ENCODE assay signal across 9 cellular contexts in the genomic region with DNA sequence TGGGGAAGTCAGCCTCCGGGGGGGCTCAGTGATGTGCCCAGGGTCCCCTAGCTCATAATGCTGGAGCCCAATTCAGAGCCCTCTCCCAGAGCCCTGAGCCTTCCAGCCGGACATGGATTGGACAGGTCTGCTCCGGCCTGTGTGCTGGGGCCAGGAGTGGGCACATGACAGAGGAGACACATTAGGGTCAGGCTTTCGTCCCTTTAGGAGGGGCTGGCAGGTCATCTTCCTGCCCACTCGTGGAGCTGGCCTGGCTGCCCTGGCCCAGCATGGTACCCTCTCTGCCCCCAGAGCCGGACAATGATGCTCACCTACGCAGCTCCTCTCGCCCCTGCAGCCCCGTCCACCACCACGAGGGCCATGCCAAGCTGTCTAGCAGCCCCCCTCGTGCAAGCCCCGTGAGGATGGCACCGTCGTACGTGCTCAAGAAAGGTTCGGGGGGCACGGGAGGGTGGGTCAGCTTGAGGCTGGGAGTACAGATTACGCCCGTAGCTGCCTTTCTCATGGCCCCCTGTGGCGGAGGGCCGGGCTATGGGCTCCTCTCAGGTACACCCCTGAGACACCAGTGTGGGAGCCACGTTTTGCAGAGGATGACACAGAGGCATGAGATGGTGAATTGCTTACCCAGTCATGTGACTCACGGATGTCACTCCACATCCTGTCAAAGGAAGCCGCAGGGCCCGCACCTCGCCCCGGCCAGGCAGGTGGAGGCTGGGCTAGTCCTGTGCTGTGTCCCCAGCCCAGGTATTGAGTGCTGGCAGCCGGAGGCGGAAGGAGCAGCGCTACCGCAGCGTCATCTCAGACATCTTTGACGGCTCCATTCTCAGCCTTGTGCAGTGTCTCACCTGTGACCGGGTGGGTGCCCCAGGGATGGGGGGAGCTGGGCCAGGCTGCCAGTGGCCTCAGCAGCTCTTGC. TPM values are rescaled to one million over a fixed set of nuclear protein-coding genes. Genes with fewer than 3 reads are reported as not detected.
DNase-seq lines count a peak whose midpoint lies in the region; ATAC-seq and TF ChIP-seq lines count a peak whose summit lies in the region.
"Had no signal": no experiment of that assay in that cellular context is flagged by ENCODE, and none has a peak within 500 bp of the region (broad histone marks: within the 10 kb centered on the region; RNA-seq: fewer than 3 reads in every experiment).

No MANE protein-coding gene starts in this region.

- peaks cover 57 to 65% of the 10 kb centered on the region in 2 donors for H3K4me1 Mint-ChIP-seq in effector memory CD8-positive, alpha-beta T cell (ENCODE audit: low read depth in 2 of 2)
- H3K4me1 Mint-ChIP-seq in HFFc6 (ENCODE audit: low read depth): no peaks in the 10 kb centered on the region

- TF ChIP-seq CTCF in HFFc6 (IDR thresholded peaks at IDR 0.05): no peak

- peaks cover 75% of the 10 kb centered on the region for H3K36me3 Mint-ChIP-seq in effector memory CD8-positive, alpha-beta T cell (ENCODE audit: insufficient read depth)
- H3K36me3 Mint-ChIP-seq in HFFc6 (ENCODE audit: low read depth): peaks cover 6% of the 10 kb centered on the region; the same call in 1 of the 2 replicates

- peak; percentile 40 for DNase-seq in HT1080 (ENCODE audit: low read depth)
- DNase-seq in activated CD8-positive, alpha-beta memory T cell treated with anti-CD3 and anti-CD28 coated beads for 24 hours: peak; percentile 92
- DNase-seq in effector memory CD8-positive, alpha-beta T cell: peak; percentile 90 to 92 (median 92)
- DNase-seq in stimulated activated CD4-positive, alpha-beta T cell treated with anti-CD3 and anti-CD28 coated beads, Interleukin-4, amount 100 ng/mL, for 1 hour: peak; percentile 80
- DNase-seq in NCI-H2081 treated with DMSO at 0.1 percent for 48 hours (lab: John Stamatoyannopoulos, UW): no peak
- no peak for DNase-seq in HFFc6
- DNase-seq: COR-L47 had no signal

- ATAC-seq in effector memory CD8-positive, alpha-beta T cell (replicated peaks): peak; percentile 91
- no peak for ATAC-seq in HG02973 (IDR thresholded peaks at IDR 0.05; ENCODE audit: unreplicated experiment)
- ATAC-seq in GM21737 (IDR thresholded peaks at IDR 0.05; ENCODE audit: unreplicated experiment): no peak

- H3K27ac Mint-ChIP-seq in effector memory CD8-positive, alpha-beta T cell: peak overlapping the region; percentile 95 to 97
- no peak overlapping the region for H3K27ac Mint-ChIP-seq in HFFc6

- no peaks in the 10 kb centered on the region for H3K27me3 Mint-ChIP-seq in effector memory CD8-positive, alpha-beta T cell
- no peaks in the 10 kb centered on the region for H3K27me3 Mint-ChIP-seq in HFFc6 (ENCODE audit: insufficient read depth)

- H3K4me3 Mint-ChIP-seq in effector memory CD8-positive, alpha-beta T cell: peak overlapping the region; percentile 74 to 81
- H3K4me3 Mint-ChIP-seq in HFFc6: no peak overlapping the region

- no peaks in the 10 kb centered on the region for H3K9me3 Mint-ChIP-seq in effector memory CD8-positive, alpha-beta T cell
- no peaks in the 10 kb centered on the region for H3K9me3 Mint-ChIP-seq in HFFc6

RNA-seq across cellular contexts. Expression of gene USP20, which starts 33.6 kb away (rescaled TPM):
- total RNA-seq in HT1080 (2014; rRNA removed; shearing (Covaris generic)): 5.9 and 7.5 TPM in 2 replicates
- 11.2 and 15.2 TPM in 2 replicates for polyA plus RNA-seq in HT1080 (2015; cell fraction: cytosol; rRNA removed)
- 48.2 and 51.1 TPM in 2 replicates for polyA plus RNA-seq in HT1080 (2015; cell fraction: nucleus; rRNA removed)
- total RNA-seq in HFFc6 (2021; fragmentation: NEBNext Ultra II Directional; extraction: Animal tissue kit (Norgen Biotek cat#: 25700)): 10 to 100 TPM; 24.1 to 35.4 (median 26.2) TPM

RNA-seq across cellular contexts. Expression of gene C9orf78, which starts 33.8 kb away (rescaled TPM):
- total RNA-seq in HT1080 (2014; rRNA removed; shearing (Covaris generic)): 86.5 and 101 TPM in 2 replicates
- 79.0 and 117 TPM in 2 replicates for polyA plus RNA-seq in HT1080 (2015; cell fraction: cytosol; rRNA removed)
- 24.4 and 32.4 TPM in 2 replicates for polyA plus RNA-seq in HT1080 (2015; cell fraction: nucleus; rRNA removed)
- total RNA-seq in HFFc6 (2021; fragmentation: NEBNext Ultra II Directional; extraction: Animal tissue kit (Norgen Biotek cat#: 25700)): 10 to 100 TPM; 42.8 to 52.7 (median 48.5) TPM

RNA-seq across cellular contexts. Expression of gene TOR1A, which starts 44.9 kb away (rescaled TPM):
- 55.1 and 75.2 TPM in 2 replicates for total RNA-seq in HT1080 (2014; rRNA removed; shearing (Covaris generic))
- 73.0 and 86.0 TPM in 2 replicates for polyA plus RNA-seq in HT1080 (2015; cell fraction: cytosol; rRNA removed)
- polyA plus RNA-seq in HT1080 (2015; cell fraction: nucleus; rRNA removed): 51.0 and 54.9 TPM in 2 replicates
- 10 to 100 TPM; 59.1 to 70.5 (median 67.1) TPM for total RNA-seq in HFFc6 (2021; fragmentation: NEBNext Ultra II Directional; extraction: Animal tissue kit (Norgen Biotek cat#: 25700))

Comparison
In these comparisons a context has a peak if more than half of its experiments do, and no peak if none do; other contexts are left out.
1. DNase-seq: peak in HT1080 (single experiment), activated CD8-positive, alpha-beta memory T cell treated with anti-CD3 and anti-CD28 coated beads for 24 hours (single experiment), effector memory CD8-positive, alpha-beta T cell (3 of 3) and stimulated activated CD4-positive, alpha-beta T cell treated with anti-CD3 and anti-CD28 coated beads, Interleukin-4, amount 100 ng/mL, for 1 hour (single experiment); none in NCI-H2081 treated with DMSO at 0.1 percent for 48 hours (single experiment) and HFFc6 (single experiment).